ENCODE assay signal across 8 cellular contexts in the genomic region with DNA sequence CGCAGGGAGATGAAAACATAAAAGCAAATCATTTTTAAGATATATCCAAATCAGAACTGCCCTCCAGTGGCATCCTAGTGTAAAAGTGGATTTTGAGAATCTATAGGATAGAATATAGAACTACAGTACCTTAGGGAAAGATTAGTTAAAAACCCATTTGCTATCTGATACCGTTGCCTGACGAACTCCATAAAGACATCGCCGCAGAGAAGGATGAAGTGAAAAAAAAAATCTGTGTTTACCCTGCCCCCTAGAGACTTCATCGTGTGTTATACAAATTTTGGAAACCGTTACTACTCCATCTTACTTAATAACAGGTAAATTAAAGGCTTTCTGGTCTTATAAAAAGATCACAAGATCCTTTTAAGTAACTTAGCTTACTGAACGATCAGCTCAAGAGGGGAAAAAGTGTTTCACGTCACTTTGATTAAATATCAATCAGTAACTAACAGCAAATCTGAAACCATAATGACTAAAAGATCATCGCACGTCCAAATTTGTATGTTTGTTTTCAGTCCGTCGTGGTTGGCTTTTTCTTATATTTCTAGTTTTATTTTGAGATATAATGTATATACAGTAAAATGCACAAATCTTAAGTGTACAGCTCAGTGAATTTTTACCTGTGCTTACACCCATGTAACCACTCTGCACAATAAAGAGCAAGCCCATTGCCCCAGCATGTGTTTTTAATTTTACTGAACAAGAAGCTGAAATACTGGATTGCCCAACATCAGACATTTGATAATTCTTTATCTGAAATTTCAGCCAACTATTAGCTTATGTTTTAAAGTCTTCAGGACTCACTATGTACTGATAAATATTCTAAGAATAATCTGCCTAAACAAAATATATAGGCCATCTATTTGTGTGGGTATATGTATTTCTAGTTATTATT. TPM values are rescaled to one million over a fixed set of nuclear protein-coding genes. Genes with fewer than 3 reads are reported as not detected.
A peak's percentile ranks its signal among the peaks of the same experiment; 100 is the strongest.
DNase-seq lines count a peak whose midpoint lies in the region; ATAC-seq, FAIRE-seq and TF ChIP-seq lines count a peak whose summit lies in the region.

No MANE protein-coding gene starts in this region.

- no peaks in the 10 kb centered on the region for H3K27me3 Mint-ChIP-seq in activated T-helper 2 cell treated with anti-CD3 and anti-CD28 coated beads, Interferon-gamma antibody, Interleukin-2, Interleukin-4, amounts not matched to agents 10 μg/mL and 5 μg/mL and 100 μg/mL, durations not matched to agents 14 hours and 24 hours and 36 hours (ENCODE audit: low read depth)

- SMC1A ChIA-PET in GM12878 (lab: Charles Lee; ENCODE audit: uncharacterized antibody, unreplicated experiment) = interaction anchor here (0.6 to 12.1 kb wide), 44 partner anchors 8 to 382 kb away, joined by 3 to 358 read pairs (median 4); a partner anchor contains a TSS

- ATAC-seq in GM12878 (peak; percentile 4; the same call in 2 of the 3 replicates), lung (ENCODE audit: insufficient read depth, low FRiP score) (no peak), HG03521 (IDR thresholded peaks at IDR 0.05; ENCODE audit: unreplicated experiment) (no peak)

- peak overlapping the region; percentile 81 for H3K27ac ChIP-seq in GM12878 (ENCODE audit: control insufficient read depth, insufficient read depth)
- no peak overlapping the region for H3K27ac ChIP-seq in lung (ENCODE audit: low read depth in 1 of 2, low read length in 1 of 2)

- H3K79me2 ChIP-seq in GM12878 (ENCODE audit: control insufficient read depth, insufficient read depth, low read length) = peaks cover 40% of the 10 kb centered on the region

- peaks cover 28% of the 10 kb centered on the region for H3K36me3 ChIP-seq in ES-I3 (ENCODE audit: insufficient read depth, low read length)
- H3K36me3 ChIP-seq in GM12878 (ENCODE audit: control insufficient read depth in 2 of 2, insufficient read depth in 2 of 2, low read length in 1 of 2) = peaks cover 9 to 16% of the 10 kb centered on the region in 2 experiments
- peaks cover 10 to 15% of the 10 kb centered on the region in 2 donors for H3K36me3 ChIP-seq in lung (ENCODE audit: control insufficient read depth in 2 of 2, insufficient read depth in 2 of 2, low read length in 2 of 2)

- H3K27ac Mint-ChIP-seq in activated T-helper 2 cell treated with anti-CD3 and anti-CD28 coated beads, Interferon-gamma antibody, Interleukin-2, Interleukin-4, amounts not matched to agents 10 μg/mL and 5 μg/mL and 100 μg/mL, durations not matched to agents 14 hours and 24 hours and 36 hours = no peak overlapping the region

- no peak overlapping the region for H3K4me3 Mint-ChIP-seq in activated T-helper 2 cell treated with anti-CD3 and anti-CD28 coated beads, Interferon-gamma antibody, Interleukin-2, Interleukin-4, amounts not matched to agents 10 μg/mL and 5 μg/mL and 100 μg/mL, durations not matched to agents 14 hours and 24 hours and 36 hours (ENCODE audit: low read depth)

- H3K9ac ChIP-seq in ES-I3 (ENCODE audit: low read depth, low read length) (peak overlapping the region; percentile 60), GM12878 (ENCODE audit: control insufficient read depth, insufficient read depth, low read length) (peak overlapping the region; percentile 61)

- RAD21 ChIA-PET in GM12878 (lab: Charles Lee; ENCODE audit: unreplicated experiment) = interaction anchor here (0.5 to 9.0 kb wide), 38 partner anchors 8 to 1044 kb away, joined by 3 to 224 read pairs (median 5); a partner anchor contains a TSS

- FAIRE-seq in GM12878 (lab: Jason Lieb, UNC) = peak; percentile 18

- peak overlapping the region; percentile 69 for H3K4me3 ChIP-seq in GM12878
- H3K4me3 ChIP-seq in lung = peak overlapping the region; percentile 15

- CTCF ChIA-PET in GM12878 (lab: Yijun Ruan, JAX) = interaction anchor here (0.7 to 14.5 kb wide), 43 partner anchors 10 to 710 kb away, joined by 3 to 441 read pairs (median 5); a partner anchor contains a TSS

- H2AFZ ChIP-seq in GM12878 (ENCODE audit: control insufficient read depth, low read depth, low read length) = peak overlapping the region; percentile 92

- POLR2A ChIA-PET in GM12878 (lab: Charles Lee) = interaction anchor here (0.6 to 5.5 kb wide), 28 partner anchors 8 to 1309 kb away, joined by 3 to 79 read pairs (median 5); a partner anchor contains a TSS

- TF ChIP-seq CTCF in GM12878 (IDR thresholded peaks at IDR 0.05 in 2 of 3, conservative IDR thresholded peaks at IDR 0.05 in 1 of 3; ENCODE audit: control insufficient read depth in 2 of 3, extremely low read depth in 1 of 3, insufficient read depth in 1 of 3, low read depth in 3 of 3, low read length in 3 of 3) = peak in 2 of 3 experiments; percentile 14 to 28; a peak in 2 of 6 replicates
- no peak for TF ChIP-seq CTCF in lung (IDR thresholded peaks at IDR 0.05; ENCODE audit: control extremely low read depth, extremely low read depth)

- DNase-seq in NCI-H1694 treated with DMSO at 0.1 percent for 48 hours (lab: John Stamatoyannopoulos, UW) (peak; percentile 44), GM12878 (ENCODE audit: low read depth, low spot score) (no peak), lung (ENCODE audit: low spot score) (no peak), occipital lobe (lab: John Stamatoyannopoulos, UW) (no peak), AG08395 (ENCODE audit: low spot score) (no peak)
- DNase-seq in activated T-helper 2 cell treated with anti-CD3 and anti-CD28 coated beads, Interferon-gamma antibody, Interleukin-2, Interleukin-4, amounts not matched to agents 10 μg/mL and 5 μg/mL and 100 μg/mL, durations not matched to agents 14 hours and 24 hours and 36 hours (ENCODE audit: low spot score) = no peak

- peak overlapping the region; percentile 74 for H3K4me2 ChIP-seq in GM12878 (ENCODE audit: control insufficient read depth, insufficient read depth)

- H3K27me3 ChIP-seq in GM12878 (replicated peaks in 1 of 2; ENCODE audit: control insufficient read depth in 2 of 2, insufficient read depth in 2 of 2, low read length in 1 of 2) (no peaks in the 10 kb centered on the region), lung (ENCODE audit: control insufficient read depth, insufficient read depth) (no peaks in the 10 kb centered on the region)

- TF ChIP-seq POLR2A in GM12878 (IDR thresholded peaks at IDR 0.05; ENCODE audit: low read depth, low read length) = no peak

- peaks cover 33% of the 10 kb centered on the region for H3K36me3 Mint-ChIP-seq in activated T-helper 2 cell treated with anti-CD3 and anti-CD28 coated beads, Interferon-gamma antibody, Interleukin-2, Interleukin-4, amounts not matched to agents 10 μg/mL and 5 μg/mL and 100 μg/mL, durations not matched to agents 14 hours and 24 hours and 36 hours (ENCODE audit: low read depth)

- BruUV-seq in GM12878 (replicated peaks; lab: Mats Ljungman, UMichigan) = TSS peak; percentile 95

- peaks cover 37% of the 10 kb centered on the region for H3K4me1 Mint-ChIP-seq in activated T-helper 2 cell treated with anti-CD3 and anti-CD28 coated beads, Interferon-gamma antibody, Interleukin-2, Interleukin-4, amounts not matched to agents 10 μg/mL and 5 μg/mL and 100 μg/mL, durations not matched to agents 14 hours and 24 hours and 36 hours (ENCODE audit: low read depth)

- peak; percentile 10; the same call in 1 of the 2 replicates for TF ChIP-seq RAD21 in GM12878 (IDR thresholded peaks at IDR 0.05; ENCODE audit: insufficient read depth, low read depth, low read length)

- in situ Hi-C loops in GM12878 (cut with MboI) = loop anchor here (10.0 kb wide), 1 partner anchor 289 kb away; a partner anchor contains a TSS

- H3K4me1 ChIP-seq in ES-I3 (ENCODE audit: insufficient read depth, low read length) (no peaks in the 10 kb centered on the region; the same call in 1 of the 2 replicates), GM12878 (ENCODE audit: control insufficient read depth, insufficient read depth, low read length) (peaks cover 8% of the 10 kb centered on the region; the same call in 1 of the 2 replicates), lung (ENCODE audit: control insufficient read depth in 2 of 2, insufficient read depth in 2 of 2, low read length in 2 of 2) (no peaks in the 10 kb centered on the region)

- WGBS in GM12878 (ENCODE audit: insufficient coverage, insufficient replicate concordance, low lambda C conversion rate, missing lambda C conversion rate) = under 1% methylated on average over 13 of the region's 13 CpGs
- WGBS in lung, 2 donors = 14 to 19% methylated on average over 13 of the region's 13 CpGs

- TF ChIP-seq EP300 in GM12878 (IDR thresholded peaks at IDR 0.05; ENCODE audit: borderline replicate concordance in 1 of 2, control insufficient read depth in 1 of 2, low read depth in 2 of 2, low read length in 2 of 2) = no peak

- H3K9me3 ChIP-seq in ES-I3 (ENCODE audit: control insufficient read depth, insufficient read depth, low read length) (no peaks in the 10 kb centered on the region), GM12878 (replicated peaks; ENCODE audit: control insufficient read depth, insufficient read depth, low read length) (no peaks in the 10 kb centered on the region), lung (ENCODE audit: control insufficient read depth in 2 of 2, insufficient read depth in 1 of 2, low read length in 1 of 2) (no peaks in the 10 kb centered on the region)

- no peaks in the 10 kb centered on the region for H3K9me3 Mint-ChIP-seq in activated T-helper 2 cell treated with anti-CD3 and anti-CD28 coated beads, Interferon-gamma antibody, Interleukin-2, Interleukin-4, amounts not matched to agents 10 μg/mL and 5 μg/mL and 100 μg/mL, durations not matched to agents 14 hours and 24 hours and 36 hours

- no peaks in the 10 kb centered on the region for H4K20me1 ChIP-seq in GM12878 (ENCODE audit: control insufficient read depth, insufficient read depth)

- intact Hi-C loops in GM12878 (cut with micrococcal nuclease; ENCODE audit: unreplicated experiment) = loop anchor here (2.0 to 10.0 kb wide), 4 partner anchors 21 to 709 kb away; a partner anchor contains a TSS
- intact Hi-C loops in activated T-helper 2 cell treated with anti-CD3 and anti-CD28 coated beads, Interferon-gamma antibody, Interleukin-2, Interleukin-4, amounts not matched to agents 10 μg/mL and 5 μg/mL and 100 μg/mL, durations not matched to agents 14 hours and 24 hours and 36 hours (cut with micrococcal nuclease) = loop anchor here (1.0 to 2.0 kb wide), 4 partner anchors 20 to 378 kb away; no protein-coding TSS in a partner anchor

RNA-seq across cellular contexts. Expression of a gene that starts 0.9 kb away (rescaled TPM):
- 215 and 230 TPM in 2 replicates for total RNA-seq in GM12878 (2013; cell fraction: nucleolus; rRNA removed)
- total RNA-seq in GM12878 (2014; rRNA removed) (209 and 224 TPM in 2 replicates), GM12878 (2014; rRNA removed; fragmentation: Illumina TruSeq; extraction: Trizol) (214 and 231 TPM in 2 replicates), GM12878 (2021) (185 and 191 TPM in 2 replicates), lung (10 to 100 TPM; 34.3 to 40.8 TPM), occipital lobe (15.0 TPM)
- polyA plus RNA-seq in GM12878 (2011; ENCODE audit: low read depth) = 72.1 TPM
- polyA plus RNA-seq in GM12878 (2011; rRNA removed) (208 and 265 TPM in 2 replicates), GM12878 (2014; fragmentation: Illumina TruSeq; extraction: Trizol) (232 TPM in 2 replicates), GM12878 (2014; fragmentation: Nextera tagmentation; extraction: Ambion mirVana) (10 to 100 TPM; 74.1 to 96.3 TPM), GM12878 (2014; rRNA removed) (195 and 202 TPM in 2 replicates), GM12878 (2016; fragmentation: Nextera tagmentation; extraction: Ambion mirVana) (100 to 1,000 TPM; 220 to 227 TPM), lung (10 to 100 TPM; 19.9 to 34.0 TPM)
- 235 and 264 TPM in 2 replicates for polyA plus RNA-seq in GM12878 (2011; cell fraction: cytosol; rRNA removed)
- 373 and 400 TPM in 2 replicates for polyA plus RNA-seq in GM12878 (2011; cell fraction: nucleus; rRNA removed)
- polyA plus RNA-seq in GM12878 (2012) = 83.8 and 87.9 TPM in 2 replicates
- polyA minus RNA-seq in GM12878 (2011; rRNA and poly(A)+ RNA removed) = 363 and 370 TPM in 2 replicates
- 110 and 126 TPM in 2 replicates for polyA minus RNA-seq in GM12878 (2011; cell fraction: cytosol; rRNA and poly(A)+ RNA removed)
- polyA minus RNA-seq in GM12878 (2011; cell fraction: nucleus; rRNA and poly(A)+ RNA removed) = 182 and 265 TPM in 2 replicates
- total RNA-seq in activated T-helper 2 cell treated with anti-CD3 and anti-CD28 coated beads, Interferon-gamma antibody, Interleukin-2, Interleukin-4, amounts not matched to agents 10 μg/mL and 5 μg/mL and 100 μg/mL, durations not matched to agents 14 hours and 24 hours and 36 hours = 213 TPM in 2 replicates

RNA-seq across cellular contexts. Expression of a gene that starts 41.1 kb away (rescaled TPM):
- total RNA-seq in GM12878 (2013; cell fraction: nucleolus; rRNA removed) = not detected in 2 replicates
- not detected in 2 replicates for total RNA-seq in GM12878 (2014; rRNA removed)
- total RNA-seq in GM12878 (2014; rRNA removed; fragmentation: Illumina TruSeq; extraction: Trizol) = not detected in 2 replicates
- total RNA-seq in GM12878 (2021) = not detected in 2 replicates
- not detected for polyA plus RNA-seq in GM12878 (2011; ENCODE audit: low read depth)
- not detected in 2 replicates for polyA plus RNA-seq in GM12878 (2011; rRNA removed)
- not detected in 2 replicates for polyA plus RNA-seq in GM12878 (2011; cell fraction: cytosol; rRNA removed)
- not detected in 2 replicates for polyA plus RNA-seq in GM12878 (2011; cell fraction: nucleus; rRNA removed)
- polyA plus RNA-seq in GM12878 (2012) = not detected in 2 replicates
- polyA plus RNA-seq in GM12878 (2014; fragmentation: Illumina TruSeq; extraction: Trizol) = not detected in 2 replicates
- not detected for polyA plus RNA-seq in GM12878 (2014; fragmentation: Nextera tagmentation; extraction: Ambion mirVana)
- not detected in 2 replicates for polyA plus RNA-seq in GM12878 (2014; rRNA removed)
- under 1 TPM in 1 of 2 experiments, not detected in 1; 0.20 TPM for polyA plus RNA-seq in GM12878 (2016; fragmentation: Nextera tagmentation; extraction: Ambion mirVana)
- not detected in 2 replicates for polyA minus RNA-seq in GM12878 (2011; rRNA and poly(A)+ RNA removed)
- not detected in 2 replicates for polyA minus RNA-seq in GM12878 (2011; cell fraction: cytosol; rRNA and poly(A)+ RNA removed)
- not detected in 2 replicates for polyA minus RNA-seq in GM12878 (2011; cell fraction: nucleus; rRNA and poly(A)+ RNA removed)
- total RNA-seq in lung = not detected
- polyA plus RNA-seq in lung = under 1 TPM in 1 of 2 donors, not detected in 1; 0.08 TPM
- not detected for total RNA-seq in occipital lobe
- total RNA-seq in activated T-helper 2 cell treated with anti-CD3 and anti-CD28 coated beads, Interferon-gamma antibody, Interleukin-2, Interleukin-4, amounts not matched to agents 10 μg/mL and 5 μg/mL and 100 μg/mL, durations not matched to agents 14 hours and 24 hours and 36 hours = not detected in 2 replicates
